Comparison of ENCODE assay signal across 1 cellular context in the genomic region with DNA sequence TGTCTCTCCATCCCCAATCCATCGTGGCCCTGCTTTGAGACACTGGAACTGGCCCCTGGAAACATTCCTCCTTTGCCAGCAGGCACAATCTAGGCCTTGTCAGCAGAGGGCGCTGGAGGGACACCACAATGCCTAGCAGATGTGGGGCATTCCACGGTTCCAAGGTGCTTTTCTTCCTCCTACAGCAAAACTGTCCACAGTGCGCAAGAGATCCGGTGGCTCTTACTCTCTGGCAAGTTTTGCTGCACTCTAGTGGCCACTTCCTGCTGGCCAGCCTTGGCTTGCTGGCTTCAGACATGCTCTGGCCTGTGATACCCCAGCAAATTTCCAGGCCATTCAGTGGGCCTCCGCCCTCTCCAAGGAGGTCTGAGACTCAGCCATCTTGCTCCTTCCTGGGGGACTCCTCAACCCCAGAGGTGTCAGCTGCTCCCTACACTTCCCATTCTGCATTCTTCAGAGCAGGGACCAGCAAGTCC.
TF ChIP-seq lines count a peak whose summit lies in the region.

No MANE protein-coding gene starts in this region.

TF ChIP-seq in HepG2, 621 proteins besides CTCF, POLR2A, EP300 and RAD21 (continued from another document and continues in another):
- TF ChIP-seq, protein P1, sequence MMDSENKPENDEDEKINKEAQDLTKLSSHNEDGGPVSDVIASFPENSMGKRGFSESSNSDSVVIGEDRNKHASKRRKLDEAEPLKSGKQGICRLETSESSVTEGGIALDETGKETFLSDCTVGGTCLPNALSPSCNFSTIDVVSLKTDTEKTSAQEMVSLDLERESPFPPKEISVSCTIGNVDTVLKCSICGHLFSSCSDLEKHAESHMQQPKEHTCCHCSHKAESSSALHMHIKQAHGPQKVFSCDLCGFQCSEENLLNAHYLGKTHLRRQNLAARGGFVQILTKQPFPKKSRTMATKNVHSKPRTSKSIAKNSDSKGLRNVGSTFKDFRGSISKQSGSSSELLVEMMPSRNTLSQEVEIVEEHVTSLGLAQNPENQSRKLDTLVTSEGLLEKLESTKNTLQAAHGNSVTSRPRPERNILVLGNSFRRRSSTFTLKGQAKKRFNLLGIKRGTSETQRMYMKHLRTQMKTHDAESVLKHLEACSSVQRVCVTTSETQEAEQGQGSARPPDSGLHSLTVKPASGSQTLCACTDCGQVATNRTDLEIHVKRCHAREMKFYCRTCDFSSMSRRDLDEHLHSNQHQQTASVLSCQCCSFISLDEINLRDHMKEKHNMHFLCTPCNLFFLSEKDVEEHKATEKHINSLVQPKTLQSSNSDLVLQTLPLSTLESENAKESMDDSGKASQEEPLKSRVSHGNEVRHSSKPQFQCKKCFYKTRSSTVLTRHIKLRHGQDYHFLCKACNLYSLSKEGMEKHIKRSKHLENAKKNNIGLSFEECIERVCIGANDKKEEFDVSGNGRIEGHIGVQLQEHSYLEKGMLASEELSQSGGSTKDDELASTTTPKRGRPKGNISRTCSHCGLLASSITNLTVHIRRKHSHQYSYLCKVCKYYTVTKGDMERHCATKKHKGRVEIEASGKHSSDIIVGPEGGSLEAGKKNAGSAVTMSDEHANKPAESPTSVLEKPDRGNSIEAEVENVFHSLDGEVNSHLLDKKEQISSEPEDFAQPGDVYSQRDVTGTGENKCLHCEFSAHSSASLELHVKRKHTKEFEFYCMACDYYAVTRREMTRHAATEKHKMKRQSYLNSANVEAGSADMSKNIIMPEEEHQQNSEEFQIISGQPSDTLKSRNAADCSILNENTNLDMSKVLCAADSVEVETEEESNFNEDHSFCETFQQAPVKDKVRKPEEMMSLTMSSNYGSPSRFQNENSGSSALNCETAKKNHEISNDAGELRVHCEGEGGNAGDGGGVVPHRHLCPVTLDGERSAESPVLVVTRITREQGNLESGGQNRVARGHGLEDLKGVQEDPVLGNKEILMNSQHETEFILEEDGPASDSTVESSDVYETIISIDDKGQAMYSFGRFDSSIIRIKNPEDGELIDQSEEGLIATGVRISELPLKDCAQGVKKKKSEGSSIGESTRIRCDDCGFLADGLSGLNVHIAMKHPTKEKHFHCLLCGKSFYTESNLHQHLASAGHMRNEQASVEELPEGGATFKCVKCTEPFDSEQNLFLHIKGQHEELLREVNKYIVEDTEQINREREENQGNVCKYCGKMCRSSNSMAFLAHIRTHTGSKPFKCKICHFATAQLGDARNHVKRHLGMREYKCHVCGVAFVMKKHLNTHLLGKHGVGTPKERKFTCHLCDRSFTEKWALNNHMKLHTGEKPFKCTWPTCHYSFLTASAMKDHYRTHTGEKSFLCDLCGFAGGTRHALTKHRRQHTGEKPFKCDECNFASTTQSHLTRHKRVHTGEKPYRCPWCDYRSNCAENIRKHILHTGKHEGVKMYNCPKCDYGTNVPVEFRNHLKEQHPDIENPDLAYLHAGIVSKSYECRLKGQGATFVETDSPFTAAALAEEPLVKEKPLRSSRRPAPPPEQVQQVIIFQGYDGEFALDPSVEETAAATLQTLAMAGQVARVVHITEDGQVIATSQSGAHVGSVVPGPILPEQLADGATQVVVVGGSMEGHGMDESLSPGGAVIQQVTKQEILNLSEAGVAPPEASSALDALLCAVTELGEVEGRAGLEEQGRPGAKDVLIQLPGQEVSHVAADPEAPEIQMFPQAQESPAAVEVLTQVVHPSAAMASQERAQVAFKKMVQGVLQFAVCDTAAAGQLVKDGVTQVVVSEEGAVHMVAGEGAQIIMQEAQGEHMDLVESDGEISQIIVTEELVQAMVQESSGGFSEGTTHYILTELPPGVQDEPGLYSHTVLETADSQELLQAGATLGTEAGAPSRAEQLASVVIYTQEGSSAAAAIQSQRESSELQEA (CRISPR knock-in tag; IDR thresholded peaks at IDR 0.05; ENCODE audit: not compliant biosample characterization) = no peak
- no peak for TF ChIP-seq ZNF678 (CRISPR knock-in tag; IDR thresholded peaks at IDR 0.05)
- TF ChIP-seq FIP1L1 (IDR thresholded peaks at IDR 0.05; ENCODE audit: borderline replicate concordance, insufficient read depth, low read depth, low read length) = no peak
- TF ChIP-seq, protein P2, sequence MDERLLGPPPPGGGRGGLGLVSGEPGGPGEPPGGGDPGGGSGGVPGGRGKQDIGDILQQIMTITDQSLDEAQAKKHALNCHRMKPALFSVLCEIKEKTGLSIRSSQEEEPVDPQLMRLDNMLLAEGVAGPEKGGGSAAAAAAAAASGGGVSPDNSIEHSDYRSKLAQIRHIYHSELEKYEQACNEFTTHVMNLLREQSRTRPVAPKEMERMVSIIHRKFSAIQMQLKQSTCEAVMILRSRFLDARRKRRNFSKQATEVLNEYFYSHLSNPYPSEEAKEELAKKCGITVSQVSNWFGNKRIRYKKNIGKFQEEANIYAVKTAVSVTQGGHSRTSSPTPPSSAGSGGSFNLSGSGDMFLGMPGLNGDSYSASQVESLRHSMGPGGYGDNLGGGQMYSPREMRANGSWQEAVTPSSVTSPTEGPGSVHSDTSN (CRISPR knock-in tag; IDR thresholded peaks at IDR 0.05) = no peak
- TF ChIP-seq CEBPB (IDR thresholded peaks at IDR 0.05; ENCODE audit: borderline replicate concordance, low read depth, low read length) = no peak; the same call in 1 of the 2 replicates
- TF ChIP-seq, protein P3, sequence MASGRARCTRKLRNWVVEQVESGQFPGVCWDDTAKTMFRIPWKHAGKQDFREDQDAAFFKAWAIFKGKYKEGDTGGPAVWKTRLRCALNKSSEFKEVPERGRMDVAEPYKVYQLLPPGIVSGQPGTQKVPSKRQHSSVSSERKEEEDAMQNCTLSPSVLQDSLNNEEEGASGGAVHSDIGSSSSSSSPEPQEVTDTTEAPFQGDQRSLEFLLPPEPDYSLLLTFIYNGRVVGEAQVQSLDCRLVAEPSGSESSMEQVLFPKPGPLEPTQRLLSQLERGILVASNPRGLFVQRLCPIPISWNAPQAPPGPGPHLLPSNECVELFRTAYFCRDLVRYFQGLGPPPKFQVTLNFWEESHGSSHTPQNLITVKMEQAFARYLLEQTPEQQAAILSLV (CRISPR knock-in tag; IDR thresholded peaks at IDR 0.05; ENCODE audit: borderline replicate concordance) = no peak
- TF ChIP-seq, protein P4, sequence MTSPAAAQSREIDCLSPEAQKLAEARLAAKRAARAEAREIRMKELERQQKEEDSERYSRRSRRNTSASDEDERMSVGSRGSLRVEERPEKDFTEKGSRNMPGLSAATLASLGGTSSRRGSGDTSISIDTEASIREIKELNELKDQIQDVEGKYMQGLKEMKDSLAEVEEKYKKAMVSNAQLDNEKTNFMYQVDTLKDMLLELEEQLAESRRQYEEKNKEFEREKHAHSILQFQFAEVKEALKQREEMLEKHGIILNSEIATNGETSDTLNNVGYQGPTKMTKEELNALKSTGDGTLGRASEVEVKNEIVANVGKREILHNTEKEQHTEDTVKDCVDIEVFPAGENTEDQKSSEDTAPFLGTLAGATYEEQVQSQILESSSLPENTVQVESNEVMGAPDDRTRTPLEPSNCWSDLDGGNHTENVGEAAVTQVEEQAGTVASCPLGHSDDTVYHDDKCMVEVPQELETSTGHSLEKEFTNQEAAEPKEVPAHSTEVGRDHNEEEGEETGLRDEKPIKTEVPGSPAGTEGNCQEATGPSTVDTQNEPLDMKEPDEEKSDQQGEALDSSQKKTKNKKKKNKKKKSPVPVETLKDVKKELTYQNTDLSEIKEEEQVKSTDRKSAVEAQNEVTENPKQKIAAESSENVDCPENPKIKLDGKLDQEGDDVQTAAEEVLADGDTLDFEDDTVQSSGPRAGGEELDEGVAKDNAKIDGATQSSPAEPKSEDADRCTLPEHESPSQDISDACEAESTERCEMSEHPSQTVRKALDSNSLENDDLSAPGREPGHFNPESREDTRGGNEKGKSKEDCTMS (CRISPR knock-in tag; conservative IDR thresholded peaks at IDR 0.05) = no peak
- no peak for TF ChIP-seq ZFP41 (CRISPR knock-in tag; IDR thresholded peaks at IDR 0.05; ENCODE audit: borderline replicate concordance)
- TF ChIP-seq JARID2 (CRISPR knock-in tag; IDR thresholded peaks at IDR 0.05; ENCODE audit: insufficient replicate concordance) = peak; percentile 73
- no peak for TF ChIP-seq ZNF768 (CRISPR knock-in tag; IDR thresholded peaks at IDR 0.05)
- no peak for TF ChIP-seq MLLT10 (CRISPR knock-in tag; IDR thresholded peaks at IDR 0.05)
- TF ChIP-seq, protein P5, sequence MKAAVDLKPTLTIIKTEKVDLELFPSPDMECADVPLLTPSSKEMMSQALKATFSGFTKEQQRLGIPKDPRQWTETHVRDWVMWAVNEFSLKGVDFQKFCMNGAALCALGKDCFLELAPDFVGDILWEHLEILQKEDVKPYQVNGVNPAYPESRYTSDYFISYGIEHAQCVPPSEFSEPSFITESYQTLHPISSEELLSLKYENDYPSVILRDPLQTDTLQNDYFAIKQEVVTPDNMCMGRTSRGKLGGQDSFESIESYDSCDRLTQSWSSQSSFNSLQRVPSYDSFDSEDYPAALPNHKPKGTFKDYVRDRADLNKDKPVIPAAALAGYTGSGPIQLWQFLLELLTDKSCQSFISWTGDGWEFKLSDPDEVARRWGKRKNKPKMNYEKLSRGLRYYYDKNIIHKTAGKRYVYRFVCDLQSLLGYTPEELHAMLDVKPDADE (CRISPR knock-in tag; IDR thresholded peaks at IDR 0.05) = no peak
- TF ChIP-seq GATAD2A (CRISPR knock-in tag; IDR thresholded peaks at IDR 0.05) = peak; percentile 83
- TF ChIP-seq HNRNPLL (IDR thresholded peaks at IDR 0.05; ENCODE audit: low read depth, low read length, poor library complexity, severe bottlenecking) = no peak
- TF ChIP-seq, protein P6, sequence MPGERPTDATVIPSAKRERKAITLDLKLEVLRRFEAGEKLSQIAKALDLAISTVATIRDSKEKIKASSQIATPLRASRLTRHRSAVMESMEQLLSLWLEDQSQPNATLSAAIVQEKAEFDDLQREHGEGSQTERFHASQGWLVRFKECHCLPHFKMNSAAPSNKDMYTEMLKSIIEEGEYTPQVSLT (CRISPR knock-in tag; IDR thresholded peaks at IDR 0.05; ENCODE audit: borderline replicate concordance, low read depth) = no peak
- TF ChIP-seq TARDBP (CRISPR knock-in tag; IDR thresholded peaks at IDR 0.05) = 0 out of 2 replicates have a peak, but pooled peaks have one; percentile 54
- TF ChIP-seq, protein P7, sequence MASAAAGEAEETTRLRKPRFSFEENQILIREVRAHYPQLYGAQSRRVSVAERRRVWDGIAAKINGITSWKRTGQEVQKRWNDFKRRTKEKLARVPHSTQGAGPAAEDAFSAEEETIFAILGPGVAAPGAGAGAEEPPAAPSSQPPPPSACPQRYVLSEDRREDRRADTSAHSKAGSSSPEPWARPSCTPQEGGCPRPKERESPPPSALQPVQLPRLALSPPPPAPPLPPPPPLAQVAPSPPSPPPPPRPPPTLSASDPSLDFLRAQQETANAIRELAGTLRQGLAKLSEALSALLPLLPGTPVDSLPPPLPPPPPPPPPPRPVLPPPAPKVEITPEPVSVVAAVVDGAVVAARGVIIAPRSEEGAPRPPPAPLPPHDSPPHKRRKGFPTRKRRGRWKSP (CRISPR knock-in tag; IDR thresholded peaks at IDR 0.05) = 0 out of 2 replicates have a peak, but pooled peaks have one; percentile 13
- TF ChIP-seq MTF1 (CRISPR knock-in tag; IDR thresholded peaks at IDR 0.05) = no peak
- TF ChIP-seq, protein P8, sequence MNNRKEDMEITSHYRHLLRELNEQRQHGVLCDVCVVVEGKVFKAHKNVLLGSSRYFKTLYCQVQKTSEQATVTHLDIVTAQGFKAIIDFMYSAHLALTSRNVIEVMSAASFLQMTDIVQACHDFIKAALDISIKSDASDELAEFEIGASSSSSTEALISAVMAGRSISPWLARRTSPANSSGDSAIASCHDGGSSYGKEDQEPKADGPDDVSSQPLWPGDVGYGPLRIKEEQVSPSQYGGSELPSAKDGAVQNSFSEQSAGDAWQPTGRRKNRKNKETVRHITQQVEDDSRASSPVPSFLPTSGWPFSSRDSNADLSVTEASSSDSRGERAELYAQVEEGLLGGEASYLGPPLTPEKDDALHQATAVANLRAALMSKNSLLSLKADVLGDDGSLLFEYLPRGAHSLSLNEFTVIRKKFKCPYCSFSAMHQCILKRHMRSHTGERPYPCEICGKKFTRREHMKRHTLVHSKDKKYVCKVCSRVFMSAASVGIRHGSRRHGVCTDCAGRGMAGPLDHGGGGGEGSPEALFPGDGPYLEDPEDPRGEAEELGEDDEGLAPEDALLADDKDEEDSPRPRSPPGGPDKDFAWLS (CRISPR knock-in tag; IDR thresholded peaks at IDR 0.05; ENCODE audit: borderline replicate concordance) = no peak
- TF ChIP-seq FOXP1 (IDR thresholded peaks at IDR 0.05) = no peak
- TF ChIP-seq FOXP1 (CRISPR knock-in tag; IDR thresholded peaks at IDR 0.05) = no peak
- TF ChIP-seq KLF15 (CRISPR knock-in tag; IDR thresholded peaks at IDR 0.05; ENCODE audit: borderline replicate concordance) = no peak
- peak; percentile 24; the same call in 1 of the 2 replicates for TF ChIP-seq ZNF777 (CRISPR knock-in tag; IDR thresholded peaks at IDR 0.05)
- TF ChIP-seq ZSCAN30 (CRISPR knock-in tag; IDR thresholded peaks at IDR 0.05) = no peak
- TF ChIP-seq, protein P9, sequence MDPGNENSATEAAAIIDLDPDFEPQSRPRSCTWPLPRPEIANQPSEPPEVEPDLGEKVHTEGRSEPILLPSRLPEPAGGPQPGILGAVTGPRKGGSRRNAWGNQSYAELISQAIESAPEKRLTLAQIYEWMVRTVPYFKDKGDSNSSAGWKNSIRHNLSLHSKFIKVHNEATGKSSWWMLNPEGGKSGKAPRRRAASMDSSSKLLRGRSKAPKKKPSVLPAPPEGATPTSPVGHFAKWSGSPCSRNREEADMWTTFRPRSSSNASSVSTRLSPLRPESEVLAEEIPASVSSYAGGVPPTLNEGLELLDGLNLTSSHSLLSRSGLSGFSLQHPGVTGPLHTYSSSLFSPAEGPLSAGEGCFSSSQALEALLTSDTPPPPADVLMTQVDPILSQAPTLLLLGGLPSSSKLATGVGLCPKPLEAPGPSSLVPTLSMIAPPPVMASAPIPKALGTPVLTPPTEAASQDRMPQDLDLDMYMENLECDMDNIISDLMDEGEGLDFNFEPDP (CRISPR knock-in tag; conservative IDR thresholded peaks at IDR 0.05) = no peak
- no peak for TF ChIP-seq ZNF7 (CRISPR knock-in tag; IDR thresholded peaks at IDR 0.05)
- TF ChIP-seq TCF7L2 (IDR thresholded peaks at IDR 0.05; ENCODE audit: low read depth, low read length) = no peak
- TF ChIP-seq, protein P10, sequence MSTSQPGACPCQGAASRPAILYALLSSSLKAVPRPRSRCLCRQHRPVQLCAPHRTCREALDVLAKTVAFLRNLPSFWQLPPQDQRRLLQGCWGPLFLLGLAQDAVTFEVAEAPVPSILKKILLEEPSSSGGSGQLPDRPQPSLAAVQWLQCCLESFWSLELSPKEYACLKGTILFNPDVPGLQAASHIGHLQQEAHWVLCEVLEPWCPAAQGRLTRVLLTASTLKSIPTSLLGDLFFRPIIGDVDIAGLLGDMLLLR (CRISPR knock-in tag; IDR thresholded peaks at IDR 0.05) = no peak
- TF ChIP-seq KDM5A (IDR thresholded peaks at IDR 0.05; ENCODE audit: borderline replicate concordance, low read length) = no peak
- no peak for TF ChIP-seq ZNF225 (CRISPR knock-in tag; IDR thresholded peaks at IDR 0.05)
- no peak for TF ChIP-seq NRL (CRISPR knock-in tag; IDR thresholded peaks at IDR 0.05; ENCODE audit: borderline replicate concordance)
- TF ChIP-seq, protein P11, sequence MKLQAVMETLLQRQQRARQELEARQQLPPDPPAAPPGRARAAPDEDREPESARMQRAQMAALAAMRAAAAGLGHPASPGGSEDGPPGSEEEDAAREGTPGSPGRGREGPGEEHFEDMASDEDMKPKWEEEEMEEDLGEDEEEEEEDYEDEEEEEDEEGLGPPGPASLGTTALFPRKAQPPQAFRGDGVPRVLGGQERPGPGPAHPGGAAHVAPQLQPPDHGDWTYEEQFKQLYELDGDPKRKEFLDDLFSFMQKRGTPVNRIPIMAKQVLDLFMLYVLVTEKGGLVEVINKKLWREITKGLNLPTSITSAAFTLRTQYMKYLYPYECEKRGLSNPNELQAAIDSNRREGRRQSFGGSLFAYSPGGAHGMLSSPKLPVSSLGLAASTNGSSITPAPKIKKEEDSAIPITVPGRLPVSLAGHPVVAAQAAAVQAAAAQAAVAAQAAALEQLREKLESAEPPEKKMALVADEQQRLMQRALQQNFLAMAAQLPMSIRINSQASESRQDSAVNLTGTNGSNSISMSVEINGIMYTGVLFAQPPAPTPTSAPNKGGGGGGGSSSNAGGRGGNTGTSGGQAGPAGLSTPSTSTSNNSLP (IDR thresholded peaks at IDR 0.05; ENCODE audit: low read depth, low read length) = peak; percentile 48; the same call in 1 of the 2 replicates
- no peak for TF ChIP-seq ZNF24 (IDR thresholded peaks at IDR 0.05)
